13 cellular contexts compared by ENCODE assay signal in genomic region chr19:19418548-19419260, GRCh38. TPM values are rescaled to one million over a fixed set of nuclear protein-coding genes. Genes with fewer than 3 reads are reported as not detected.
DNase-seq lines count a peak whose midpoint lies in the region; ATAC-seq and TF ChIP-seq lines count a peak whose summit lies in the region.
"Had no signal": no experiment of that assay in that cellular context is flagged by ENCODE, and none has a peak within 500 bp of the region (broad histone marks: within the 10 kb centered on the region; RNA-seq: fewer than 3 reads in every experiment).

No MANE protein-coding gene starts in this region.

- DNase-seq in Right ventricle myocardium inferior (ENCODE audit: missing footprints) = no peak
- no peak for DNase-seq in Right ventricle myocardium superior
- no peak for DNase-seq in WTC11 (ENCODE audit: low spot score)
- no peak for DNase-seq in immature natural killer cell
- no peak for DNase-seq in upper lobe of left lung
- no peak for DNase-seq in NCI-H187 treated with DMSO at 0.1 percent for 48 hours (lab: John Stamatoyannopoulos, UW)
- DNase-seq in midbrain (lab: John Stamatoyannopoulos, UW) = no peak
- no peak for DNase-seq in AG08395 (ENCODE audit: low spot score)
- DNase-seq: heart left ventricle, mammary epithelial cell, NCI-H1105, NCI-H774, sigmoid colon had no signal

- H3K27ac Mint-ChIP-seq in WTC11 (peak overlapping the region; percentile 96), immature natural killer cell (peak overlapping the region; percentile 82 to 93 (median 90))

- intact Hi-C loops in Right ventricle myocardium inferior (cut with DNase I) (no loop called here), Right ventricle myocardium superior (cut with DNase I) (no loop called here)

- H3K4me1 Mint-ChIP-seq in WTC11 (peaks cover 34% of the 10 kb centered on the region), immature natural killer cell (peaks cover 85 to 89% of the 10 kb centered on the region in 2 donors)

- TF ChIP-seq POLR2A in upper lobe of left lung (IDR thresholded peaks at IDR 0.05) = no peak

- H3K27me3 Mint-ChIP-seq in WTC11 (ENCODE audit: low read depth) (no peaks in the 10 kb centered on the region), immature natural killer cell (ENCODE audit: low read depth in 3 of 3) (peaks cover 11 to 25% (median 13%) of the 10 kb centered on the region in 3 donors)

- CTCF ChIA-PET in WTC11 (lab: Charles Lee) = interaction anchor here (1.2 to 2.2 kb wide), 3 partner anchors 13 to 57 kb away, joined by 3 to 7 read pairs (median 6); partner anchors contain the start of gene GATAD2A

- peaks cover 28 to 61% (median 33%) of the 10 kb centered on the region in 4 donors for H3K4me1 ChIP-seq in upper lobe of left lung

- 53 to 63% methylated on average over 6 to 8 of the region's 8 CpGs for WGBS in upper lobe of left lung, 2 donors

- H3K36me3 Mint-ChIP-seq in WTC11 (peaks cover 3% of the 10 kb centered on the region), immature natural killer cell (no peaks in the 10 kb centered on the region)

- POLR2A ChIA-PET in WTC11 (lab: Charles Lee) = interaction anchor here (1.1 kb wide), 1 partner anchor 12 kb away, joined by 4 read pairs; no protein-coding TSS in a partner anchor

- ATAC-seq in Right ventricle myocardium inferior (peak; percentile 27), Right ventricle myocardium superior (ENCODE audit: poor library complexity) (no peak), WTC11 (no peak), upper lobe of left lung (ENCODE audit: low FRiP score in 2 of 2) (peak; percentile 24 to 27)

- TF ChIP-seq CTCF in WTC11 (IDR thresholded peaks at IDR 0.05) (no peak), upper lobe of left lung (IDR thresholded peaks at IDR 0.05) (no peak)

- H3K4me3 ChIP-seq in upper lobe of left lung = no peak overlapping the region
- H3K4me3 ChIP-seq: heart left ventricle, sigmoid colon had no signal

- no peaks in the 10 kb centered on the region for H3K9me3 ChIP-seq in upper lobe of left lung
- H3K9me3 ChIP-seq: heart left ventricle, sigmoid colon had no signal

- TF ChIP-seq EP300 in upper lobe of left lung (IDR thresholded peaks at IDR 0.05) = no peak

- H3K4me3 Mint-ChIP-seq in WTC11 = no peak overlapping the region
- peak overlapping the region; percentile 46 to 73 (median 67) for H3K4me3 Mint-ChIP-seq in immature natural killer cell

- no peak overlapping the region for H3K27ac ChIP-seq in upper lobe of left lung
- H3K27ac ChIP-seq: sigmoid colon had no signal

- no peaks in the 10 kb centered on the region for H3K36me3 ChIP-seq in upper lobe of left lung
- H3K36me3 ChIP-seq: heart left ventricle, sigmoid colon had no signal

- H3K9me3 Mint-ChIP-seq in WTC11 = 0 out of 2 replicates have a peak, but pooled peaks cover 5% of the 10 kb centered on the region
- H3K9me3 Mint-ChIP-seq in immature natural killer cell = no peaks in the 10 kb centered on the region

- H3K27me3 ChIP-seq in upper lobe of left lung = no peaks in the 10 kb centered on the region
- H3K27me3 ChIP-seq: heart left ventricle, sigmoid colon had no signal

TF ChIP-seq in WTC11, 78 proteins besides CTCF, POLR2A, EP300 and RAD21 (continues in another document):
- no peak for TF ChIP-seq ETV6 (CRISPR knock-in tag; IDR thresholded peaks at IDR 0.05)
- TF ChIP-seq ZNF671 (CRISPR knock-in tag; IDR thresholded peaks at IDR 0.05) = no peak
- no peak for TF ChIP-seq ZBTB21 (CRISPR knock-in tag; IDR thresholded peaks at IDR 0.05; ENCODE audit: borderline replicate concordance)
- no peak for TF ChIP-seq ATF6 (CRISPR knock-in tag; IDR thresholded peaks at IDR 0.05)
- no peak for TF ChIP-seq ZNF281 (CRISPR knock-in tag; IDR thresholded peaks at IDR 0.05)
- no peak for TF ChIP-seq IRF2 (CRISPR knock-in tag; IDR thresholded peaks at IDR 0.05; ENCODE audit: borderline replicate concordance, low read depth)
- no peak for TF ChIP-seq NFE2L1 (CRISPR knock-in tag; IDR thresholded peaks at IDR 0.05)
- no peak for TF ChIP-seq NFATC4 (CRISPR knock-in tag; IDR thresholded peaks at IDR 0.05)
- no peak for TF ChIP-seq FOXP1 (CRISPR knock-in tag; IDR thresholded peaks at IDR 0.05; ENCODE audit: borderline replicate concordance)
- TF ChIP-seq GRHL2 (CRISPR knock-in tag; IDR thresholded peaks at IDR 0.05; ENCODE audit: insufficient replicate concordance, severe bottlenecking) = no peak
- TF ChIP-seq SMAD4 (CRISPR knock-in tag; IDR thresholded peaks at IDR 0.05) = no peak
- no peak for TF ChIP-seq FOXK1 (CRISPR knock-in tag; IDR thresholded peaks at IDR 0.05)
- no peak for TF ChIP-seq ZNF121 (CRISPR knock-in tag; IDR thresholded peaks at IDR 0.05)
- no peak for TF ChIP-seq ZNF416 (CRISPR knock-in tag; IDR thresholded peaks at IDR 0.05)
- no peak for TF ChIP-seq NR2C2 (CRISPR knock-in tag; IDR thresholded peaks at IDR 0.05)
- no peak for TF ChIP-seq NR3C1 (CRISPR knock-in tag; conservative IDR thresholded peaks at IDR 0.05; ENCODE audit: low read depth)
- no peak for TF ChIP-seq E2F1 (CRISPR knock-in tag; IDR thresholded peaks at IDR 0.05)
- no peak for TF ChIP-seq ZNF512 (CRISPR knock-in tag; IDR thresholded peaks at IDR 0.05; ENCODE audit: borderline replicate concordance)

RNA-seq across cellular contexts. Expression of gene GATAD2A, which starts 13.2 kb away (rescaled TPM):
- total RNA-seq in Right ventricle myocardium inferior (25.9 TPM), Right ventricle myocardium superior (24.3 TPM), WTC11 (2021) (186 to 209 TPM (median 189 TPM) in 3 replicates), upper lobe of left lung (100 to 1,000 TPM in 2 of 6 donors, 10 to 100 TPM in 4; 60.8 to 182 (median 88.0) TPM)
- polyA plus RNA-seq in immature natural killer cell = 10 to 100 TPM in 2 of 3 donors, 1 to 10 TPM in 1; 8.8 to 48.5 (median 21.0) TPM

Comparison
In these comparisons a context has a peak if more than half of its experiments do, and no peak if none do; other contexts are left out.
1. ATAC-seq: peak in Right ventricle myocardium inferior (single experiment) and upper lobe of left lung (2 of 2); none in Right ventricle myocardium superior (single experiment) and WTC11 (single experiment).